ENCODE assay signal across 1 cellular context in the genomic region with DNA sequence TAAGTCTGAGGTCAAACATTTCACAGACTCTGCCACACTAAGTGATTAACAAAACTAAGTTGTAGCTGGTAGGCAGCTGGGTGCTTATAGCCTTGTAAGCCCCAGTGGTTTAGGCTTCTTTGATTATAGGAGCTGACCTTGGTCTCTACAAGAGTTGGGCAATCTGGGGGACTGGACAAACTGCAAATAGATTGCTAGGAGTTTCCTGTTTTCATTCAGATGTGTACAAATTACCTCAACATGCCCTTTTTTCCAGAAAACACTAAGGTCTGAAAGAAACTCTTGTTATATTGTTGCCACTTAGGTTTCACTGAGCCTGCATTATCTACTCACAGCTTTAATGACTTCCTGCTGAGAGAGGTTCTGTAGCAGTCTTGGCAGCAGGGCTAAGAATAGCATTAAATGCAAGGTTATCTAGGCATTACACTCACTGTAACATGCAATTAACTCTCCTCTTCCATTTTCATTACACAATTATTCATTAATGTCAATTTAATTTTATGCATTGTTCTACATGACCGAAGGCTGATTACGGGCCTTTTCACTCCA.
TF ChIP-seq lines count a peak whose summit lies in the region.

No MANE protein-coding gene starts in this region.

TF ChIP-seq in HepG2, 621 proteins besides CTCF, POLR2A, EP300 and RAD21 (continued from another document and continues in another):
- TF ChIP-seq, protein P1, sequence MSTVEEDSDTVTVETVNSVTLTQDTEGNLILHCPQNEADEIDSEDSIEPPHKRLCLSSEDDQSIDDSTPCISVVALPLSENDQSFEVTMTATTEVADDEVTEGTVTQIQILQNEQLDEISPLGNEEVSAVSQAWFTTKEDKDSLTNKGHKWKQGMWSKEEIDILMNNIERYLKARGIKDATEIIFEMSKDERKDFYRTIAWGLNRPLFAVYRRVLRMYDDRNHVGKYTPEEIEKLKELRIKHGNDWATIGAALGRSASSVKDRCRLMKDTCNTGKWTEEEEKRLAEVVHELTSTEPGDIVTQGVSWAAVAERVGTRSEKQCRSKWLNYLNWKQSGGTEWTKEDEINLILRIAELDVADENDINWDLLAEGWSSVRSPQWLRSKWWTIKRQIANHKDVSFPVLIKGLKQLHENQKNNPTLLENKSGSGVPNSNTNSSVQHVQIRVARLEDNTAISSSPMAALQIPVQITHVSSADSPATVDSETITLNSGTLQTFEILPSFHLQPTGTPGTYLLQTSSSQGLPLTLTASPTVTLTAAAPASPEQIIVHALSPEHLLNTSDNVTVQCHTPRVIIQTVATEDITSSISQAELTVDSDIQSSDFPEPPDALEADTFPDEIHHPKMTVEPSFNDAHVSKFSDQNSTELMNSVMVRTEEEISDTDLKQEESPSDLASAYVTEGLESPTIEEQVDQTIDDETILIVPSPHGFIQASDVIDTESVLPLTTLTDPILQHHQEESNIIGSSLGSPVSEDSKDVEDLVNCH (CRISPR knock-in tag; IDR thresholded peaks at IDR 0.05), result no peak
- no peak for TF ChIP-seq SRSF4 (IDR thresholded peaks at IDR 0.05; ENCODE audit: low read depth, low read length, poor library complexity, severe bottlenecking)
- TF ChIP-seq TCF12 (IDR thresholded peaks at IDR 0.05), result no peak
- no peak for TF ChIP-seq TCF12 (CRISPR knock-in tag; IDR thresholded peaks at IDR 0.05)
- TF ChIP-seq, protein P2, sequence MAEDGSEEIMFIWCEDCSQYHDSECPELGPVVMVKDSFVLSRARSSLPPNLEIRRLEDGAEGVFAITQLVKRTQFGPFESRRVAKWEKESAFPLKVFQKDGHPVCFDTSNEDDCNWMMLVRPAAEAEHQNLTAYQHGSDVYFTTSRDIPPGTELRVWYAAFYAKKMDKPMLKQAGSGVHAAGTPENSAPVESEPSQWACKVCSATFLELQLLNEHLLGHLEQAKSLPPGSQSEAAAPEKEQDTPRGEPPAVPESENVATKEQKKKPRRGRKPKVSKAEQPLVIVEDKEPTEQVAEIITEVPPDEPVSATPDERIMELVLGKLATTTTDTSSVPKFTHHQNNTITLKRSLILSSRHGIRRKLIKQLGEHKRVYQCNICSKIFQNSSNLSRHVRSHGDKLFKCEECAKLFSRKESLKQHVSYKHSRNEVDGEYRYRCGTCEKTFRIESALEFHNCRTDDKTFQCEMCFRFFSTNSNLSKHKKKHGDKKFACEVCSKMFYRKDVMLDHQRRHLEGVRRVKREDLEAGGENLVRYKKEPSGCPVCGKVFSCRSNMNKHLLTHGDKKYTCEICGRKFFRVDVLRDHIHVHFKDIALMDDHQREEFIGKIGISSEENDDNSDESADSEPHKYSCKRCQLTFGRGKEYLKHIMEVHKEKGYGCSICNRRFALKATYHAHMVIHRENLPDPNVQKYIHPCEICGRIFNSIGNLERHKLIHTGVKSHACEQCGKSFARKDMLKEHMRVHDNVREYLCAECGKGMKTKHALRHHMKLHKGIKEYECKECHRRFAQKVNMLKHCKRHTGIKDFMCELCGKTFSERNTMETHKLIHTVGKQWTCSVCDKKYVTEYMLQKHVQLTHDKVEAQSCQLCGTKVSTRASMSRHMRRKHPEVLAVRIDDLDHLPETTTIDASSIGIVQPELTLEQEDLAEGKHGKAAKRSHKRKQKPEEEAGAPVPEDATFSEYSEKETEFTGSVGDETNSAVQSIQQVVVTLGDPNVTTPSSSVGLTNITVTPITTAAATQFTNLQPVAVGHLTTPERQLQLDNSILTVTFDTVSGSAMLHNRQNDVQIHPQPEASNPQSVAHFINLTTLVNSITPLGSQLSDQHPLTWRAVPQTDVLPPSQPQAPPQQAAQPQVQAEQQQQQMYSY (CRISPR knock-in tag; IDR thresholded peaks at IDR 0.05), result no peak
- TF ChIP-seq SMARCC2 (IDR thresholded peaks at IDR 0.05), result no peak
- TF ChIP-seq, protein P3, sequence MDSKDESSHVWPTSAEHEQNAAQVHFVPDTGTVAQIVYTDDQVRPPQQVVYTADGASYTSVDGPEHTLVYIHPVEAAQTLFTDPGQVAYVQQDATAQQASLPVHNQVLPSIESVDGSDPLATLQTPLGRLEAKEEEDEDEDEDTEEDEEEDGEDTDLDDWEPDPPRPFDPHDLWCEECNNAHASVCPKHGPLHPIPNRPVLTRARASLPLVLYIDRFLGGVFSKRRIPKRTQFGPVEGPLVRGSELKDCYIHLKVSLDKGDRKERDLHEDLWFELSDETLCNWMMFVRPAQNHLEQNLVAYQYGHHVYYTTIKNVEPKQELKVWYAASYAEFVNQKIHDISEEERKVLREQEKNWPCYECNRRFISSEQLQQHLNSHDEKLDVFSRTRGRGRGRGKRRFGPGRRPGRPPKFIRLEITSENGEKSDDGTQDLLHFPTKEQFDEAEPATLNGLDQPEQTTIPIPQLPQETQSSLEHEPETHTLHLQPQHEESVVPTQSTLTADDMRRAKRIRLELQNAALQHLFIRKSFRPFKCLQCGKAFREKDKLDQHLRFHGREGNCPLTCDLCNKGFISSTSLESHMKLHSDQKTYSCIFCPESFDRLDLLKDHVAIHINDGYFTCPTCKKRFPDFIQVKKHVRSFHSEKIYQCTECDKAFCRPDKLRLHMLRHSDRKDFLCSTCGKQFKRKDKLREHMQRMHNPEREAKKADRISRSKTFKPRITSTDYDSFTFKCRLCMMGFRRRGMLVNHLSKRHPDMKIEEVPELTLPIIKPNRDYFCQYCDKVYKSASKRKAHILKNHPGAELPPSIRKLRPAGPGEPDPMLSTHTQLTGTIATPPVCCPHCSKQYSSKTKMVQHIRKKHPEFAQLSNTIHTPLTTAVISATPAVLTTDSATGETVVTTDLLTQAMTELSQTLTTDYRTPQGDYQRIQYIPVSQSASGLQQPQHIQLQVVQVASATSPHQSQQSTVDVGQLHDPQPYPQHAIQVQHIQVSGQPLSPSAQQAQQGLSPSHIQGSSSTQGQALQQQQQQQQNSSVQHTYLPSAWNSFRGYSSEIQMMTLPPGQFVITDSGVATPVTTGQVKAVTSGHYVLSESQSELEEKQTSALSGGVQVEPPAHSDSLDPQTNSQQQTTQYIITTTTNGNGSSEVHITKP (CRISPR knock-in tag; IDR thresholded peaks at IDR 0.05; ENCODE audit: low read depth), result no peak
- TF ChIP-seq ZNF660 (CRISPR knock-in tag; IDR thresholded peaks at IDR 0.05; ENCODE audit: borderline replicate concordance, low read depth), result no peak
- peak; percentile 56; the same call in 1 of the 2 replicates for TF ChIP-seq SALL2 (CRISPR knock-in tag; IDR thresholded peaks at IDR 0.05)
- no peak for TF ChIP-seq U2AF2 (IDR thresholded peaks at IDR 0.05; ENCODE audit: low read depth, low read length)
- peak; percentile 51; the same call in 1 of the 2 replicates for TF ChIP-seq ZBTB20 (CRISPR knock-in tag; IDR thresholded peaks at IDR 0.05; ENCODE audit: borderline replicate concordance, low read depth)
- TF ChIP-seq, protein P4, sequence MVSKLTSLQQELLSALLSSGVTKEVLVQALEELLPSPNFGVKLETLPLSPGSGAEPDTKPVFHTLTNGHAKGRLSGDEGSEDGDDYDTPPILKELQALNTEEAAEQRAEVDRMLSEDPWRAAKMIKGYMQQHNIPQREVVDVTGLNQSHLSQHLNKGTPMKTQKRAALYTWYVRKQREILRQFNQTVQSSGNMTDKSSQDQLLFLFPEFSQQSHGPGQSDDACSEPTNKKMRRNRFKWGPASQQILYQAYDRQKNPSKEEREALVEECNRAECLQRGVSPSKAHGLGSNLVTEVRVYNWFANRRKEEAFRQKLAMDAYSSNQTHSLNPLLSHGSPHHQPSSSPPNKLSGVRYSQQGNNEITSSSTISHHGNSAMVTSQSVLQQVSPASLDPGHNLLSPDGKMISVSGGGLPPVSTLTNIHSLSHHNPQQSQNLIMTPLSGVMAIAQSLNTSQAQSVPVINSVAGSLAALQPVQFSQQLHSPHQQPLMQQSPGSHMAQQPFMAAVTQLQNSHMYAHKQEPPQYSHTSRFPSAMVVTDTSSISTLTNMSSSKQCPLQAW (CRISPR knock-in tag; IDR thresholded peaks at IDR 0.05), result peak; percentile 87
- TF ChIP-seq, protein P5, sequence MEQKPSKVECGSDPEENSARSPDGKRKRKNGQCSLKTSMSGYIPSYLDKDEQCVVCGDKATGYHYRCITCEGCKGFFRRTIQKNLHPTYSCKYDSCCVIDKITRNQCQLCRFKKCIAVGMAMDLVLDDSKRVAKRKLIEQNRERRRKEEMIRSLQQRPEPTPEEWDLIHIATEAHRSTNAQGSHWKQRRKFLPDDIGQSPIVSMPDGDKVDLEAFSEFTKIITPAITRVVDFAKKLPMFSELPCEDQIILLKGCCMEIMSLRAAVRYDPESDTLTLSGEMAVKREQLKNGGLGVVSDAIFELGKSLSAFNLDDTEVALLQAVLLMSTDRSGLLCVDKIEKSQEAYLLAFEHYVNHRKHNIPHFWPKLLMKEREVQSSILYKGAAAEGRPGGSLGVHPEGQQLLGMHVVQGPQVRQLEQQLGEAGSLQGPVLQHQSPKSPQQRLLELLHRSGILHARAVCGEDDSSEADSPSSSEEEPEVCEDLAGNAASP (CRISPR knock-in tag; IDR thresholded peaks at IDR 0.05; ENCODE audit: borderline replicate concordance), result peak; percentile 93; the same call in 1 of the 2 replicates
- no peak for TF ChIP-seq RFX5 (IDR thresholded peaks at IDR 0.05; ENCODE audit: low read depth, low read length)
- TF ChIP-seq ZNF20 (CRISPR knock-in tag; IDR thresholded peaks at IDR 0.05), result 0 out of 2 replicates have a peak, but pooled peaks have one; percentile 9
- no peak for TF ChIP-seq NFE2L1 (CRISPR knock-in tag; IDR thresholded peaks at IDR 0.05; ENCODE audit: borderline replicate concordance)
- peak; percentile 80; the same call in 1 of the 2 replicates for TF ChIP-seq SOX5 (CRISPR knock-in tag; IDR thresholded peaks at IDR 0.05; ENCODE audit: borderline replicate concordance)
- no peak for TF ChIP-seq BORCS8-MEF2B (CRISPR knock-in tag; IDR thresholded peaks at IDR 0.05)
- TF ChIP-seq AGO2 (optimal IDR thresholded peaks at IDR 0.05; ENCODE audit: low read depth, low read length), result no peak
- TF ChIP-seq ZMYM3 (CRISPR knock-in tag; IDR thresholded peaks at IDR 0.05), result peak; percentile 82
- no peak for TF ChIP-seq ZKSCAN5 (CRISPR knock-in tag; IDR thresholded peaks at IDR 0.05)
- TF ChIP-seq, protein P6, sequence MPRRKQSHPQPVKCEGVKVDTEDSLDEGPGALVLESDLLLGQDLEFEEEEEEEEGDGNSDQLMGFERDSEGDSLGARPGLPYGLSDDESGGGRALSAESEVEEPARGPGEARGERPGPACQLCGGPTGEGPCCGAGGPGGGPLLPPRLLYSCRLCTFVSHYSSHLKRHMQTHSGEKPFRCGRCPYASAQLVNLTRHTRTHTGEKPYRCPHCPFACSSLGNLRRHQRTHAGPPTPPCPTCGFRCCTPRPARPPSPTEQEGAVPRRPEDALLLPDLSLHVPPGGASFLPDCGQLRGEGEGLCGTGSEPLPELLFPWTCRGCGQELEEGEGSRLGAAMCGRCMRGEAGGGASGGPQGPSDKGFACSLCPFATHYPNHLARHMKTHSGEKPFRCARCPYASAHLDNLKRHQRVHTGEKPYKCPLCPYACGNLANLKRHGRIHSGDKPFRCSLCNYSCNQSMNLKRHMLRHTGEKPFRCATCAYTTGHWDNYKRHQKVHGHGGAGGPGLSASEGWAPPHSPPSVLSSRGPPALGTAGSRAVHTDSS (CRISPR knock-in tag; conservative IDR thresholded peaks at IDR 0.05), result no peak
- no peak for TF ChIP-seq ZNF10 (CRISPR knock-in tag; IDR thresholded peaks at IDR 0.05; ENCODE audit: borderline replicate concordance, low read depth)
- TF ChIP-seq TRIM24 (CRISPR knock-in tag; IDR thresholded peaks at IDR 0.05), result no peak
- TF ChIP-seq REXO4 (CRISPR knock-in tag; IDR thresholded peaks at IDR 0.05; ENCODE audit: borderline replicate concordance), result no peak
- TF ChIP-seq, protein P7, sequence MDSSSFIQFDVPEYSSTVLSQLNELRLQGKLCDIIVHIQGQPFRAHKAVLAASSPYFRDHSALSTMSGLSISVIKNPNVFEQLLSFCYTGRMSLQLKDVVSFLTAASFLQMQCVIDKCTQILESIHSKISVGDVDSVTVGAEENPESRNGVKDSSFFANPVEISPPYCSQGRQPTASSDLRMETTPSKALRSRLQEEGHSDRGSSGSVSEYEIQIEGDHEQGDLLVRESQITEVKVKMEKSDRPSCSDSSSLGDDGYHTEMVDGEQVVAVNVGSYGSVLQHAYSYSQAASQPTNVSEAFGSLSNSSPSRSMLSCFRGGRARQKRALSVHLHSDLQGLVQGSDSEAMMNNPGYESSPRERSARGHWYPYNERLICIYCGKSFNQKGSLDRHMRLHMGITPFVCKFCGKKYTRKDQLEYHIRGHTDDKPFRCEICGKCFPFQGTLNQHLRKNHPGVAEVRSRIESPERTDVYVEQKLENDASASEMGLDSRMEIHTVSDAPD (CRISPR knock-in tag; IDR thresholded peaks at IDR 0.05), result no peak
- TF ChIP-seq ATF7 (IDR thresholded peaks at IDR 0.05), result no peak
- no peak for TF ChIP-seq ATF7 (CRISPR knock-in tag; IDR thresholded peaks at IDR 0.05)
- no peak for TF ChIP-seq KMT2A (CRISPR knock-in tag; IDR thresholded peaks at IDR 0.05)
- no peak for TF ChIP-seq ZNF577 (CRISPR knock-in tag; IDR thresholded peaks at IDR 0.05; ENCODE audit: borderline replicate concordance, low read depth)
- TF ChIP-seq HNRNPK (IDR thresholded peaks at IDR 0.05; ENCODE audit: low read depth, low read length, poor library complexity, severe bottlenecking), result no peak
- TF ChIP-seq ISL2 (CRISPR knock-in tag; IDR thresholded peaks at IDR 0.05), result peak; percentile 96
- TF ChIP-seq, protein P8, sequence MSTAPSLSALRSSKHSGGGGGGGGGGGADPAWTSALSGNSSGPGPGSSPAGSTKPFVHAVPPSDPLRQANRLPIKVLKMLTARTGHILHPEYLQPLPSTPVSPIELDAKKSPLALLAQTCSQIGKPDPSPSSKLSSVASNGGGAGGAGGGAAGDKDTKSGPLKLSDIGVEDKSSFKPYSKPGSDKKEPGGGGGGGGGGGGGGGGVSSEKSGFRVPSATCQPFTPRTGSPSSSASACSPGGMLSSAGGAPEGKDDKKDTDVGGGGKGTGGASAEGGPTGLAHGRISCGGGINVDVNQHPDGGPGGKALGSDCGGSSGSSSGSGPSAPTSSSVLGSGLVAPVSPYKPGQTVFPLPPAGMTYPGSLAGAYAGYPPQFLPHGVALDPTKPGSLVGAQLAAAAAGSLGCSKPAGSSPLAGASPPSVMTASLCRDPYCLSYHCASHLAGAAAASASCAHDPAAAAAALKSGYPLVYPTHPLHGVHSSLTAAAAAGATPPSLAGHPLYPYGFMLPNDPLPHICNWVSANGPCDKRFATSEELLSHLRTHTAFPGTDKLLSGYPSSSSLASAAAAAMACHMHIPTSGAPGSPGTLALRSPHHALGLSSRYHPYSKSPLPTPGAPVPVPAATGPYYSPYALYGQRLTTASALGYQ (CRISPR knock-in tag; IDR thresholded peaks at IDR 0.05), result peak; percentile 93
- TF ChIP-seq ADNP (CRISPR knock-in tag; IDR thresholded peaks at IDR 0.05), result no peak
- TF ChIP-seq ZNF446 (CRISPR knock-in tag; IDR thresholded peaks at IDR 0.05), result no peak
- no peak for TF ChIP-seq ISX (CRISPR knock-in tag; conservative IDR thresholded peaks at IDR 0.05)
